In the genomic region with DNA sequence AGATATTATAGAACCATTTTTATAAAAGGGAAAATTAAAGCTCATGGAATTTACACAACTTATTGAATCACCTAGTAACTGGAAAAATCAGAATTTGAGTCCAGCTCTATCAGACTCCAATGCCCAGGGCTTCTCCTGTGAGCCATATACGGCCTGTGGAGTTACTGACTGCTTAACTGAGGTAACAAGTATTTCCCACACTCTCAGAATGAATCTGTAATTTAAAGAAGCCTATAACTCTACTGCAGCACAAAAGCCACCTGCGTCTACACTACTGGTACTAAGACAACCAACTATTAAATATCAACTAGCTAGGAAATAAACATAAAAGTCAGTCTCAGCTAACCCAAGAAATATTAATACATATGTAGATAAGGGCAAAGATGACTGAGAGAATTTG, we compare ENCODE assay signal across 18 cellular contexts. TPM values are rescaled to one million over a fixed set of nuclear protein-coding genes. Genes with fewer than 3 reads are reported as not detected.
DNase-seq lines count a peak whose midpoint lies in the region; ATAC-seq and TF ChIP-seq lines count a peak whose summit lies in the region.
"Had no signal": no experiment of that assay in that cellular context is flagged by ENCODE, and none has a peak within 500 bp of the region (broad histone marks: within the 10 kb centered on the region; RNA-seq: fewer than 3 reads in every experiment).

No MANE protein-coding gene starts in this region.

- peak overlapping the region; percentile 74 for H3K27ac Mint-ChIP-seq in activated T-cell treated with anti-CD3 and anti-CD28 coated beads, Interleukin-2, amount 50 U/mL, for 72 hours
- no peak overlapping the region for H3K27ac Mint-ChIP-seq in activated T-cell treated with anti-CD3 and anti-CD28 coated beads, Interleukin-2, amount 50 U/mL, for 24 hours
- peak overlapping the region in 2 of 3 donors; percentile 53 to 67 for H3K27ac Mint-ChIP-seq in CD4-positive, CD25-positive, alpha-beta regulatory T cell
- peak overlapping the region; percentile 3 for H3K27ac Mint-ChIP-seq in activated T-helper 1 cell treated with anti-CD3 and anti-CD28 coated beads, Interleukin-12 subunit alpha, Interleukin-12 subunit beta, Interleukin-2, Interleukin-4 antibody, amounts not matched to agents 30 ng/mL and 10 ng/mL and 1 ng/mL, durations not matched to agents 14 hours and 24 hours and 36 hours
- no peak overlapping the region for H3K27ac Mint-ChIP-seq in activated naive CD8-positive, alpha-beta T cell treated with anti-CD3 and anti-CD28 coated beads, Interleukin-2, amount 50 U/mL, for 24 hours
- H3K27ac Mint-ChIP-seq: CD4-positive, alpha-beta T cell; GM23338 had no signal

- DNase-seq in activated T-cell treated with anti-CD3 and anti-CD28 coated beads, Interleukin-2, amount 50 U/mL, for 72 hours = no peak
- DNase-seq in activated T-cell treated with anti-CD3 and anti-CD28 coated beads, Interleukin-2, amount 50 U/mL, for 24 hours = no peak
- peak in 1 of 3 donors; percentile 17 for DNase-seq in CD4-positive, CD25-positive, alpha-beta regulatory T cell
- DNase-seq in activated T-helper 1 cell treated with anti-CD3 and anti-CD28 coated beads, Interleukin-12 subunit alpha, Interleukin-12 subunit beta, Interleukin-2, Interleukin-4 antibody, amounts not matched to agents 30 ng/mL and 10 ng/mL and 1 ng/mL, durations not matched to agents 14 hours and 24 hours and 36 hours (ENCODE audit: low spot score) = no peak
- DNase-seq in activated naive CD8-positive, alpha-beta T cell treated with anti-CD3 and anti-CD28 coated beads, Interleukin-2, amount 50 U/mL, for 24 hours = no peak
- DNase-seq in lower leg skin (ENCODE audit: low spot score in 2 of 2) (no peak), foreskin keratinocyte (no peak)
- DNase-seq in stimulated activated naive CD4-positive, alpha-beta T cell treated with Interleukin-2 at 50 U/mL for 16 hours (lab: John Stamatoyannopoulos, UW) = no peak
- DNase-seq: ACHN; BE2C; C1 segment of cervical spinal cord; CD4-positive, alpha-beta T cell; DMS153; DMS79; GDM1; HCEC 1CT had no signal

- H3K9me3 ChIP-seq in CD4-positive, CD25-positive, alpha-beta regulatory T cell (ENCODE audit: control insufficient read depth in 2 of 2, low read length in 2 of 2) = no peaks in the 10 kb centered on the region
- H3K9me3 ChIP-seq: BE2C had no signal

- TF ChIP-seq POLR2A in lower leg skin (IDR thresholded peaks at IDR 0.05) = no peak

- H3K36me3 Mint-ChIP-seq in activated T-cell treated with anti-CD3 and anti-CD28 coated beads, Interleukin-2, amount 50 U/mL, for 72 hours (ENCODE audit: insufficient read depth in 2 of 2) = no peaks in the 10 kb centered on the region
- peaks cover 3% of the 10 kb centered on the region for H3K36me3 Mint-ChIP-seq in activated T-cell treated with anti-CD3 and anti-CD28 coated beads, Interleukin-2, amount 50 U/mL, for 24 hours (ENCODE audit: low read depth)
- no peaks in the 10 kb centered on the region for H3K36me3 Mint-ChIP-seq in CD4-positive, CD25-positive, alpha-beta regulatory T cell
- H3K36me3 Mint-ChIP-seq in activated T-helper 1 cell treated with anti-CD3 and anti-CD28 coated beads, Interleukin-12 subunit alpha, Interleukin-12 subunit beta, Interleukin-2, Interleukin-4 antibody, amounts not matched to agents 30 ng/mL and 10 ng/mL and 1 ng/mL, durations not matched to agents 14 hours and 24 hours and 36 hours (ENCODE audit: low read depth) = peaks cover 2% of the 10 kb centered on the region
- no peaks in the 10 kb centered on the region for H3K36me3 Mint-ChIP-seq in activated naive CD8-positive, alpha-beta T cell treated with anti-CD3 and anti-CD28 coated beads, Interleukin-2, amount 50 U/mL, for 24 hours (ENCODE audit: low read depth)

- ATAC-seq in activated T-cell treated with anti-CD3 and anti-CD28 coated beads, Interleukin-2, amount 50 U/mL, for 72 hours (replicated peaks in 1 of 2) = peak; percentile 52 to 68
- no peak for ATAC-seq in CD4-positive, CD25-positive, alpha-beta regulatory T cell (ENCODE audit: low read depth in 2 of 2)
- peak; percentile 60 for ATAC-seq in activated naive CD8-positive, alpha-beta T cell treated with anti-CD3 and anti-CD28 coated beads, Interleukin-2, amount 50 U/mL, for 24 hours
- ATAC-seq in foreskin keratinocyte = no peak
- ATAC-seq: GM23338 had no signal

- H3K27ac ChIP-seq in CD4-positive, CD25-positive, alpha-beta regulatory T cell (ENCODE audit: insufficient read depth, low read length, poor library complexity, severe bottlenecking) = no peak overlapping the region
- no peak overlapping the region for H3K27ac ChIP-seq in foreskin keratinocyte
- H3K27ac ChIP-seq: HL-60 had no signal

- no peak for TF ChIP-seq CTCF in lower leg skin (IDR thresholded peaks at IDR 0.05)
- no peak for TF ChIP-seq CTCF in foreskin keratinocyte (conservative IDR thresholded peaks at IDR 0.05)

- no peaks in the 10 kb centered on the region for H3K27me3 Mint-ChIP-seq in activated T-cell treated with anti-CD3 and anti-CD28 coated beads, Interleukin-2, amount 50 U/mL, for 72 hours (ENCODE audit: low read depth)
- H3K27me3 Mint-ChIP-seq in activated T-cell treated with anti-CD3 and anti-CD28 coated beads, Interleukin-2, amount 50 U/mL, for 24 hours = no peaks in the 10 kb centered on the region
- no peaks in the 10 kb centered on the region for H3K27me3 Mint-ChIP-seq in CD4-positive, CD25-positive, alpha-beta regulatory T cell
- H3K27me3 Mint-ChIP-seq in activated T-helper 1 cell treated with anti-CD3 and anti-CD28 coated beads, Interleukin-12 subunit alpha, Interleukin-12 subunit beta, Interleukin-2, Interleukin-4 antibody, amounts not matched to agents 30 ng/mL and 10 ng/mL and 1 ng/mL, durations not matched to agents 14 hours and 24 hours and 36 hours (ENCODE audit: insufficient read depth) = no peaks in the 10 kb centered on the region
- H3K27me3 Mint-ChIP-seq in activated naive CD8-positive, alpha-beta T cell treated with anti-CD3 and anti-CD28 coated beads, Interleukin-2, amount 50 U/mL, for 24 hours = no peaks in the 10 kb centered on the region
- H3K27me3 Mint-ChIP-seq: CD4-positive, alpha-beta T cell had no signal

- intact Hi-C loops in activated T-helper 1 cell treated with anti-CD3 and anti-CD28 coated beads, Interleukin-12 subunit alpha, Interleukin-12 subunit beta, Interleukin-2, Interleukin-4 antibody, amounts not matched to agents 30 ng/mL and 10 ng/mL and 1 ng/mL, durations not matched to agents 14 hours and 24 hours and 36 hours (cut with micrococcal nuclease) = loop anchor here (1.0 to 2.0 kb wide), 2 partner anchors 20 to 149 kb away; no protein-coding TSS in a partner anchor
- intact Hi-C loops in lower leg skin (cut with DNase I; ENCODE audit: low total_unique reads) = no loop called here

- WGBS in lower leg skin, 2 donors = 89 to 95% methylated on average over 2 of the region's 2 CpGs

- H3K27me3 ChIP-seq in CD4-positive, CD25-positive, alpha-beta regulatory T cell (ENCODE audit: control insufficient read depth, insufficient read depth, low read length) = no peaks in the 10 kb centered on the region
- no peaks in the 10 kb centered on the region for H3K27me3 ChIP-seq in foreskin keratinocyte
- H3K27me3 ChIP-seq: BE2C had no signal

- peaks cover 32% of the 10 kb centered on the region for H3K4me1 Mint-ChIP-seq in activated T-cell treated with anti-CD3 and anti-CD28 coated beads, Interleukin-2, amount 50 U/mL, for 72 hours (ENCODE audit: low read depth)
- H3K4me1 Mint-ChIP-seq in activated T-cell treated with anti-CD3 and anti-CD28 coated beads, Interleukin-2, amount 50 U/mL, for 24 hours (ENCODE audit: low read depth) = peaks cover 31% of the 10 kb centered on the region
- peaks cover 15 to 38% (median 31%) of the 10 kb centered on the region in 4 donors for H3K4me1 Mint-ChIP-seq in CD4-positive, CD25-positive, alpha-beta regulatory T cell
- peaks cover 21% of the 10 kb centered on the region for H3K4me1 Mint-ChIP-seq in activated T-helper 1 cell treated with anti-CD3 and anti-CD28 coated beads, Interleukin-12 subunit alpha, Interleukin-12 subunit beta, Interleukin-2, Interleukin-4 antibody, amounts not matched to agents 30 ng/mL and 10 ng/mL and 1 ng/mL, durations not matched to agents 14 hours and 24 hours and 36 hours (ENCODE audit: low read depth)
- peaks cover 25% of the 10 kb centered on the region for H3K4me1 Mint-ChIP-seq in activated naive CD8-positive, alpha-beta T cell treated with anti-CD3 and anti-CD28 coated beads, Interleukin-2, amount 50 U/mL, for 24 hours

- H3K4me3 ChIP-seq in CD4-positive, CD25-positive, alpha-beta regulatory T cell (ENCODE audit: low read depth, low read length) = peak overlapping the region; percentile 34
- H3K4me3 ChIP-seq in lower leg skin (ENCODE audit: low read depth, poor library complexity, severe bottlenecking) = no peak overlapping the region
- H3K4me3 ChIP-seq: GM23338 had no signal

- H3K4me1 ChIP-seq in CD4-positive, CD25-positive, alpha-beta regulatory T cell (ENCODE audit: control insufficient read depth, insufficient read depth, low read length, poor library complexity, severe bottlenecking) = peaks cover 13% of the 10 kb centered on the region
- peaks cover 3% of the 10 kb centered on the region for H3K4me1 ChIP-seq in foreskin keratinocyte
- H3K4me1 ChIP-seq: BE2C had no signal

- peak overlapping the region; percentile 33 to 69 for H3K4me3 Mint-ChIP-seq in activated T-cell treated with anti-CD3 and anti-CD28 coated beads, Interleukin-2, amount 50 U/mL, for 72 hours
- no peak overlapping the region for H3K4me3 Mint-ChIP-seq in activated T-cell treated with anti-CD3 and anti-CD28 coated beads, Interleukin-2, amount 50 U/mL, for 24 hours
- no peak overlapping the region for H3K4me3 Mint-ChIP-seq in CD4-positive, CD25-positive, alpha-beta regulatory T cell
- H3K4me3 Mint-ChIP-seq in activated T-helper 1 cell treated with anti-CD3 and anti-CD28 coated beads, Interleukin-12 subunit alpha, Interleukin-12 subunit beta, Interleukin-2, Interleukin-4 antibody, amounts not matched to agents 30 ng/mL and 10 ng/mL and 1 ng/mL, durations not matched to agents 14 hours and 24 hours and 36 hours = no peak overlapping the region
- H3K4me3 Mint-ChIP-seq in activated naive CD8-positive, alpha-beta T cell treated with anti-CD3 and anti-CD28 coated beads, Interleukin-2, amount 50 U/mL, for 24 hours = no peak overlapping the region
- H3K4me3 Mint-ChIP-seq: CD4-positive, alpha-beta T cell; GM23338 had no signal

- no peaks in the 10 kb centered on the region for H3K9me3 Mint-ChIP-seq in activated T-cell treated with anti-CD3 and anti-CD28 coated beads, Interleukin-2, amount 50 U/mL, for 72 hours
- H3K9me3 Mint-ChIP-seq in activated T-cell treated with anti-CD3 and anti-CD28 coated beads, Interleukin-2, amount 50 U/mL, for 24 hours = no peaks in the 10 kb centered on the region
- H3K9me3 Mint-ChIP-seq in CD4-positive, CD25-positive, alpha-beta regulatory T cell = no peaks in the 10 kb centered on the region
- no peaks in the 10 kb centered on the region for H3K9me3 Mint-ChIP-seq in activated T-helper 1 cell treated with anti-CD3 and anti-CD28 coated beads, Interleukin-12 subunit alpha, Interleukin-12 subunit beta, Interleukin-2, Interleukin-4 antibody, amounts not matched to agents 30 ng/mL and 10 ng/mL and 1 ng/mL, durations not matched to agents 14 hours and 24 hours and 36 hours
- no peaks in the 10 kb centered on the region for H3K9me3 Mint-ChIP-seq in activated naive CD8-positive, alpha-beta T cell treated with anti-CD3 and anti-CD28 coated beads, Interleukin-2, amount 50 U/mL, for 24 hours
- H3K9me3 Mint-ChIP-seq: CD4-positive, alpha-beta T cell; GM23338 had no signal

- no peaks in the 10 kb centered on the region for H3K36me3 ChIP-seq in CD4-positive, CD25-positive, alpha-beta regulatory T cell (ENCODE audit: control insufficient read depth, insufficient read depth, low read length)
- H3K36me3 ChIP-seq: BE2C had no signal

RNA-seq across cellular contexts. Expression of gene SMYD3, which starts 29.4 kb away (rescaled TPM):
- 10 to 100 TPM; 19.1 to 21.0 TPM for total RNA-seq in activated T-cell treated with anti-CD3 and anti-CD28 coated beads, Interleukin-2, amount 50 U/mL, for 72 hours
- 36.6 TPM for total RNA-seq in CD4-positive, CD25-positive, alpha-beta regulatory T cell
- 10 to 100 TPM; 17.7 to 32.7 (median 25.1) TPM for polyA plus RNA-seq in CD4-positive, CD25-positive, alpha-beta regulatory T cell
- total RNA-seq in activated T-helper 1 cell treated with anti-CD3 and anti-CD28 coated beads, Interleukin-12 subunit alpha, Interleukin-12 subunit beta, Interleukin-2, Interleukin-4 antibody, amounts not matched to agents 30 ng/mL and 10 ng/mL and 1 ng/mL, durations not matched to agents 14 hours and 24 hours and 36 hours = 21.7 and 21.8 TPM in 2 replicates
- total RNA-seq in lower leg skin (10 to 100 TPM in 3 of 4 donors, 1 to 10 TPM in 1; 8.4 to 25.7 (median 14.4) TPM), foreskin keratinocyte (18.4 and 18.5 TPM in 2 replicates)
- polyA plus RNA-seq in foreskin keratinocyte = 15.8 and 15.9 TPM in 2 replicates

Comparison
In these comparisons a context has a peak if more than half of its experiments do, and no peak if none do; other contexts are left out.
1. H3K27ac Mint-ChIP-seq: peak in activated T-cell treated with anti-CD3 and anti-CD28 coated beads, Interleukin-2, amount 50 U/mL, for 72 hours (single experiment), CD4-positive, CD25-positive, alpha-beta regulatory T cell (2 of 3) and activated T-helper 1 cell treated with anti-CD3 and anti-CD28 coated beads, Interleukin-12 subunit alpha, Interleukin-12 subunit beta, Interleukin-2, Interleukin-4 antibody, amounts not matched to agents 30 ng/mL and 10 ng/mL and 1 ng/mL, durations not matched to agents 14 hours and 24 hours and 36 hours (single experiment); none in activated T-cell treated with anti-CD3 and anti-CD28 coated beads, Interleukin-2, amount 50 U/mL, for 24 hours (single experiment) and activated naive CD8-positive, alpha-beta T cell treated with anti-CD3 and anti-CD28 coated beads, Interleukin-2, amount 50 U/mL, for 24 hours (single experiment).
2. H3K4me3 Mint-ChIP-seq: peak in activated T-cell treated with anti-CD3 and anti-CD28 coated beads, Interleukin-2, amount 50 U/mL, for 72 hours (2 of 2); none in activated T-cell treated with anti-CD3 and anti-CD28 coated beads, Interleukin-2, amount 50 U/mL, for 24 hours (single experiment), CD4-positive, CD25-positive, alpha-beta regulatory T cell (0 of 4), activated T-helper 1 cell treated with anti-CD3 and anti-CD28 coated beads, Interleukin-12 subunit alpha, Interleukin-12 subunit beta, Interleukin-2, Interleukin-4 antibody, amounts not matched to agents 30 ng/mL and 10 ng/mL and 1 ng/mL, durations not matched to agents 14 hours and 24 hours and 36 hours (single experiment) and activated naive CD8-positive, alpha-beta T cell treated with anti-CD3 and anti-CD28 coated beads, Interleukin-2, amount 50 U/mL, for 24 hours (single experiment).
3. ATAC-seq: peak in activated T-cell treated with anti-CD3 and anti-CD28 coated beads, Interleukin-2, amount 50 U/mL, for 72 hours (2 of 2) and activated naive CD8-positive, alpha-beta T cell treated with anti-CD3 and anti-CD28 coated beads, Interleukin-2, amount 50 U/mL, for 24 hours (single experiment); none in CD4-positive, CD25-positive, alpha-beta regulatory T cell (0 of 2) and foreskin keratinocyte (single experiment).